In the genomic region with DNA sequence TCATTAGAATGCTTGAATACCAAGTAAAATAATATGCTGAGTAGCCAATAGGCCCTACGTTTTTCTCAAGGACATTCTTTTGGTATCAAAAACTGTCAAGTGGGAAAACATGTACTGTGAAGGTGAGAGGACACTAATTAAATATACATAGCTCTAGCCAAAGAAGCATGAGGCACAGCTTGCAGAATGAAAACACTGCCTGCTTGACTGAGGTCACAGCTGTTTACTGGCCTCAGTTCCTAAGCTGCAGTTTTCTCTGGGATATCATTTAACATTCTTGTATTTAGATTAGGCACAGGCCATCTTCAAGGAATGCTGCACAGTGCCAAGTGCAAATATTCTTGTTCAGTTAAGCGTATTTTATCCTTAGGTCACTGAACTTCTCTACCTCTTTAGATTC, we compare ENCODE assay signal across 24 cellular contexts.
DNase-seq lines count a peak whose midpoint lies in the region; ATAC-seq and TF ChIP-seq lines count a peak whose summit lies in the region.
"Had no signal": no experiment of that assay in that cellular context is flagged by ENCODE, and none has a peak within 500 bp of the region (broad histone marks: within the 10 kb centered on the region; RNA-seq: fewer than 3 reads in every experiment).

No MANE protein-coding gene starts in this region.

- in situ Hi-C loops in KBM-7 (cut with MboI; ENCODE audit: low pct_unique_long_range_greater_than_20kb, low sequenced_read_pairs) = no loop called here

- WGBS in ectodermal cell, 2 experiments = 93 to 100% methylated on average over 1 to 2 of the region's 2 CpGs

- peak overlapping the region; percentile 16 for H3K27ac ChIP-seq in ectodermal cell (ENCODE audit: insufficient read depth, low read depth, low read length, poor library complexity, severe bottlenecking)
- H3K27ac ChIP-seq: RWPE1 had no signal

- H3K27me3 ChIP-seq in ectodermal cell (ENCODE audit: control insufficient read depth, insufficient read depth, low read length, poor library complexity, severe bottlenecking) = no peaks in the 10 kb centered on the region

- ATAC-seq in HG03439 (IDR thresholded peaks at IDR 0.05; ENCODE audit: unreplicated experiment) = no peak
- ATAC-seq: HCT116, Panc1, T-cell had no signal

- DNase-seq in DMS 273 (lab: John Stamatoyannopoulos, UW; ENCODE audit: unreplicated experiment) = peak; percentile 80
- DNase-seq in NCI-H524 (lab: John Stamatoyannopoulos, UW) = peak; percentile 18 to 80
- DNase-seq in progenitor cell of endocrine pancreas (ENCODE audit: low spot score, unreplicated experiment) = no peak
- no peak for DNase-seq in HuH-7 (ENCODE audit: low spot score)
- DNase-seq in KBM-7 = no peak
- no peak for DNase-seq in stimulated activated CD4-positive, alpha-beta T cell treated with anti-CD3 and anti-CD28 coated beads, Interleukin-12 subunit alpha, Interleukin-12 subunit beta, amount 100 ng/mL, for 4 hours
- DNase-seq: C1 segment of cervical spinal cord; CD4-positive, alpha-beta memory T cell; COR-L47; DND-41; KG1; NCI-H1092; NCI-H1417 treated with DMSO at 0.1 percent for 48 hours; NCI-H1694 treated with DMSO at 0.1 percent for 48 hours; NCI-H2081; NCI-H345; NCI-H510A treated with DMSO at 0.1 percent for 48 hours; SHP77; T-cell had no signal

- H3K36me3 Mint-ChIP-seq in progenitor cell of endocrine pancreas (ENCODE audit: insufficient read depth) = no peaks in the 10 kb centered on the region
- H3K36me3 Mint-ChIP-seq: CD4-positive, alpha-beta memory T cell; T-cell had no signal

- H3K27me3 Mint-ChIP-seq in progenitor cell of endocrine pancreas = no peaks in the 10 kb centered on the region
- H3K27me3 Mint-ChIP-seq: CD4-positive, alpha-beta memory T cell; T-cell had no signal

- no peak for TF ChIP-seq CTCF in progenitor cell of endocrine pancreas (IDR thresholded peaks at IDR 0.05; ENCODE audit: unreplicated experiment)

- H3K36me3 ChIP-seq in ectodermal cell (ENCODE audit: control insufficient read depth, insufficient read depth, low read length) = no peaks in the 10 kb centered on the region

- H3K4me3 Mint-ChIP-seq in progenitor cell of endocrine pancreas (ENCODE audit: low read depth) = no peak overlapping the region
- H3K4me3 Mint-ChIP-seq: CD4-positive, alpha-beta memory T cell; T-cell had no signal

- peaks cover 16% of the 10 kb centered on the region for H3K4me1 Mint-ChIP-seq in progenitor cell of endocrine pancreas (ENCODE audit: low read depth)
- H3K4me1 Mint-ChIP-seq: CD4-positive, alpha-beta memory T cell; T-cell had no signal

- peak overlapping the region; percentile 49 for H3K27ac Mint-ChIP-seq in progenitor cell of endocrine pancreas
- H3K27ac Mint-ChIP-seq: CD4-positive, alpha-beta memory T cell; T-cell had no signal

- no peaks in the 10 kb centered on the region for H3K9me3 Mint-ChIP-seq in progenitor cell of endocrine pancreas (ENCODE audit: low read depth)
- H3K9me3 Mint-ChIP-seq: T-cell had no signal

- no peak overlapping the region for H3K4me3 ChIP-seq in ectodermal cell (ENCODE audit: insufficient read depth, low read depth, low read length)

- no peaks in the 10 kb centered on the region for H3K9me3 ChIP-seq in ectodermal cell (ENCODE audit: control insufficient read depth, low read length)

- H3K4me1 ChIP-seq in ectodermal cell (ENCODE audit: control insufficient read depth, insufficient read depth, low read length) = no peaks in the 10 kb centered on the region

Comparison
In these comparisons a context has a peak if more than half of its experiments do, and no peak if none do; other contexts are left out.
1. DNase-seq: peak in DMS 273 (single experiment) and NCI-H524 (2 of 2); none in progenitor cell of endocrine pancreas (single experiment), HuH-7 (single experiment), KBM-7 (single experiment) and stimulated activated CD4-positive, alpha-beta T cell treated with anti-CD3 and anti-CD28 coated beads, Interleukin-12 subunit alpha, Interleukin-12 subunit beta, amount 100 ng/mL, for 4 hours (single experiment).